In the genomic region with DNA sequence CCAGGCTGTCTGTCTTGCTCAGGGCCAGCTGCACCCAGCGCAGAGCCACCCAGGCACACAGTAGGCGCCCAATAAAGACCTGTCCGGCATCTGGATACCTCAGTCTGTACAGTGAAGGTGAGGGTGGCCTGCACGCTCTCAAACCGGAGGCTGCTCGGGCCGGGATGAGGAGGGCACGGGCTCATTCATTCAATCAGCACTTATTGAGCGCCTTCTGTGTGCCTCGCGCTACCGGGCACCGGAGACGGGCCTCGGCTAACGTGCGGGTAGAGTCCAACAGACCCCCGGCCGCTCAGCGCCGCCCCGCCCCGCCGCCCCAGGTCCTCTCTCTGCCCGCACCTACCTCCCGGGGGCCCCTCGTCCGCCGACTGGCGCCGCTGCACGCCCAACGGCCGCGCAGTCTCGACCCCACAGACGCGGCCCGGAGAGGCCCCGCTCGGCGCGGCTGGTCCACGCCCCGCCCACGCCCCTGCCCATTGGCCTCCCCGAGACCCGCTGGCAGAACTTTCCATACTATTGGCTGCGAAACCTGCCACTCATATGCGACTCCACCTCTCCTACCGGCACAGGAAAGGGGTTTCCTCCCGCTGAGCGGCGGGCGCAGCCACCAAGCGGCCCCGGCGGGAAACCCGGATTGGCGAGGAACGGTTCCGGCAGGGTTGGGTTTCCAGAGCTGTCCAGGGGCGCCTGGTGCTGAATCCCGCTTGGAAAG, we compare ENCODE assay signal across 1 cellular context.
TF ChIP-seq lines count a peak whose summit lies in the region.

A gene with protein sequence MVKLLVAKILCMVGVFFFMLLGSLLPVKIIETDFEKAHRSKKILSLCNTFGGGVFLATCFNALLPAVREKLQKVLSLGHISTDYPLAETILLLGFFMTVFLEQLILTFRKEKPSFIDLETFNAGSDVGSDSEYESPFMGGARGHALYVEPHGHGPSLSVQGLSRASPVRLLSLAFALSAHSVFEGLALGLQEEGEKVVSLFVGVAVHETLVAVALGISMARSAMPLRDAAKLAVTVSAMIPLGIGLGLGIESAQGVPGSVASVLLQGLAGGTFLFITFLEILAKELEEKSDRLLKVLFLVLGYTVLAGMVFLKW (minus strand): TSS at position 416 of the 712 bp plus-strand sequence. CDS start 2,760 bp downstream, outside the sequence.

TF ChIP-seq in HepG2, 621 proteins besides CTCF, POLR2A, EP300 and RAD21 (continued from another document and continues in another):
- peak; percentile 86 for TF ChIP-seq POGZ (CRISPR knock-in tag; IDR thresholded peaks at IDR 0.05)
- TF ChIP-seq, protein P1, sequence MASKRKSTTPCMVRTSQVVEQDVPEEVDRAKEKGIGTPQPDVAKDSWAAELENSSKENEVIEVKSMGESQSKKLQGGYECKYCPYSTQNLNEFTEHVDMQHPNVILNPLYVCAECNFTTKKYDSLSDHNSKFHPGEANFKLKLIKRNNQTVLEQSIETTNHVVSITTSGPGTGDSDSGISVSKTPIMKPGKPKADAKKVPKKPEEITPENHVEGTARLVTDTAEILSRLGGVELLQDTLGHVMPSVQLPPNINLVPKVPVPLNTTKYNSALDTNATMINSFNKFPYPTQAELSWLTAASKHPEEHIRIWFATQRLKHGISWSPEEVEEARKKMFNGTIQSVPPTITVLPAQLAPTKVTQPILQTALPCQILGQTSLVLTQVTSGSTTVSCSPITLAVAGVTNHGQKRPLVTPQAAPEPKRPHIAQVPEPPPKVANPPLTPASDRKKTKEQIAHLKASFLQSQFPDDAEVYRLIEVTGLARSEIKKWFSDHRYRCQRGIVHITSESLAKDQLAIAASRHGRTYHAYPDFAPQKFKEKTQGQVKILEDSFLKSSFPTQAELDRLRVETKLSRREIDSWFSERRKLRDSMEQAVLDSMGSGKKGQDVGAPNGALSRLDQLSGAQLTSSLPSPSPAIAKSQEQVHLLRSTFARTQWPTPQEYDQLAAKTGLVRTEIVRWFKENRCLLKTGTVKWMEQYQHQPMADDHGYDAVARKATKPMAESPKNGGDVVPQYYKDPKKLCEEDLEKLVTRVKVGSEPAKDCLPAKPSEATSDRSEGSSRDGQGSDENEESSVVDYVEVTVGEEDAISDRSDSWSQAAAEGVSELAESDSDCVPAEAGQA (IDR thresholded peaks at IDR 0.05; ENCODE audit: low read depth) = peak; percentile 79; the same call in 1 of the 2 replicates
- TF ChIP-seq, protein P1 (CRISPR knock-in tag; IDR thresholded peaks at IDR 0.05; ENCODE audit: borderline replicate concordance) = peak; percentile 93
- peak; percentile 97; the same call in 1 of the 2 replicates for TF ChIP-seq ZNF790 (CRISPR knock-in tag; IDR thresholded peaks at IDR 0.05; ENCODE audit: borderline replicate concordance)
- TF ChIP-seq ZNF138 (CRISPR knock-in tag; IDR thresholded peaks at IDR 0.05; ENCODE audit: low read depth) = no peak
- no peak for TF ChIP-seq ZNF382 (CRISPR knock-in tag; IDR thresholded peaks at IDR 0.05; ENCODE audit: borderline replicate concordance)
- peak; percentile 86; the same call in 1 of the 2 replicates for TF ChIP-seq ZNF703 (CRISPR knock-in tag; IDR thresholded peaks at IDR 0.05; ENCODE audit: borderline replicate concordance)
- TF ChIP-seq HNF4G (IDR thresholded peaks at IDR 0.05; ENCODE audit: borderline replicate concordance, low read depth, low read length) = no peak; the same call in 1 of the 2 replicates
- peak; percentile 9; the same call in 1 of the 2 replicates for TF ChIP-seq HNF4G (CRISPR knock-in tag; IDR thresholded peaks at IDR 0.05; ENCODE audit: borderline replicate concordance, low read depth)
- TF ChIP-seq PITX1 (CRISPR knock-in tag; IDR thresholded peaks at IDR 0.05) = peak; percentile 80
- peak; percentile 94; the same call in 1 of the 2 replicates for TF ChIP-seq ZNF431 (CRISPR knock-in tag; IDR thresholded peaks at IDR 0.05; ENCODE audit: borderline replicate concordance, low read depth)
- TF ChIP-seq ZNF839 (CRISPR knock-in tag; IDR thresholded peaks at IDR 0.05; ENCODE audit: borderline replicate concordance) = 0 out of 2 replicates have a peak, but pooled peaks have one; percentile 8
- TF ChIP-seq, protein P2, sequence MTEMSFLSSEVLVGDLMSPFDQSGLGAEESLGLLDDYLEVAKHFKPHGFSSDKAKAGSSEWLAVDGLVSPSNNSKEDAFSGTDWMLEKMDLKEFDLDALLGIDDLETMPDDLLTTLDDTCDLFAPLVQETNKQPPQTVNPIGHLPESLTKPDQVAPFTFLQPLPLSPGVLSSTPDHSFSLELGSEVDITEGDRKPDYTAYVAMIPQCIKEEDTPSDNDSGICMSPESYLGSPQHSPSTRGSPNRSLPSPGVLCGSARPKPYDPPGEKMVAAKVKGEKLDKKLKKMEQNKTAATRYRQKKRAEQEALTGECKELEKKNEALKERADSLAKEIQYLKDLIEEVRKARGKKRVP (CRISPR knock-in tag; IDR thresholded peaks at IDR 0.05) = peak in 1 of 2 experiments; percentile 81; a peak in 2 of 4 replicates
- TF ChIP-seq, protein P3, sequence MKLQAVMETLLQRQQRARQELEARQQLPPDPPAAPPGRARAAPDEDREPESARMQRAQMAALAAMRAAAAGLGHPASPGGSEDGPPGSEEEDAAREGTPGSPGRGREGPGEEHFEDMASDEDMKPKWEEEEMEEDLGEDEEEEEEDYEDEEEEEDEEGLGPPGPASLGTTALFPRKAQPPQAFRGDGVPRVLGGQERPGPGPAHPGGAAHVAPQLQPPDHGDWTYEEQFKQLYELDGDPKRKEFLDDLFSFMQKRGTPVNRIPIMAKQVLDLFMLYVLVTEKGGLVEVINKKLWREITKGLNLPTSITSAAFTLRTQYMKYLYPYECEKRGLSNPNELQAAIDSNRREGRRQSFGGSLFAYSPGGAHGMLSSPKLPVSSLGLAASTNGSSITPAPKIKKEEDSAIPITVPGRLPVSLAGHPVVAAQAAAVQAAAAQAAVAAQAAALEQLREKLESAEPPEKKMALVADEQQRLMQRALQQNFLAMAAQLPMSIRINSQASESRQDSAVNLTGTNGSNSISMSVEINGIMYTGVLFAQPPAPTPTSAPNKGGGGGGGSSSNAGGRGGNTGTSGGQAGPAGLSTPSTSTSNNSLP (IDR thresholded peaks at IDR 0.05; ENCODE audit: low read depth, low read length) = peak; percentile 22; the same call in 1 of the 2 replicates
- TF ChIP-seq ZNF343 (CRISPR knock-in tag; IDR thresholded peaks at IDR 0.05) = peak; percentile 86
- peak; percentile 95; the same call in 1 of the 2 replicates for TF ChIP-seq ZFP37 (CRISPR knock-in tag; IDR thresholded peaks at IDR 0.05; ENCODE audit: borderline replicate concordance)
- peak; percentile 66 for TF ChIP-seq PHF8 (CRISPR knock-in tag; IDR thresholded peaks at IDR 0.05)
- TF ChIP-seq RBAK (CRISPR knock-in tag; IDR thresholded peaks at IDR 0.05) = no peak
- TF ChIP-seq ZBTB8A (CRISPR knock-in tag; IDR thresholded peaks at IDR 0.05; ENCODE audit: borderline replicate concordance, low read depth) = peak; percentile 56; the same call in 1 of the 2 replicates
- peak; percentile 96 for TF ChIP-seq RFXANK (CRISPR knock-in tag; IDR thresholded peaks at IDR 0.05)
- TF ChIP-seq JUNB (CRISPR knock-in tag; IDR thresholded peaks at IDR 0.05; ENCODE audit: borderline replicate concordance) = peak; percentile 78; the same call in 1 of the 2 replicates
- TF ChIP-seq ATAD3A (CRISPR knock-in tag; IDR thresholded peaks at IDR 0.05) = peak; percentile 79; the same call in 1 of the 2 replicates
- TF ChIP-seq ZNF207 (IDR thresholded peaks at IDR 0.05; ENCODE audit: borderline replicate concordance) = no peak
- no peak for TF ChIP-seq ZZZ3 (CRISPR knock-in tag; IDR thresholded peaks at IDR 0.05; ENCODE audit: borderline replicate concordance)
- TF ChIP-seq ZNF549 (CRISPR knock-in tag; IDR thresholded peaks at IDR 0.05) = no peak
- peak; percentile 61 for TF ChIP-seq UBTF (CRISPR knock-in tag; IDR thresholded peaks at IDR 0.05)
- peak; percentile 81 for TF ChIP-seq HNRNPL (IDR thresholded peaks at IDR 0.05; ENCODE audit: low read depth, low read length)
- TF ChIP-seq RCOR2 (CRISPR knock-in tag; IDR thresholded peaks at IDR 0.05) = no peak; the same call in 1 of the 2 replicates
- peak; percentile 82 for TF ChIP-seq ZNF687 (CRISPR knock-in tag; IDR thresholded peaks at IDR 0.05)
- TF ChIP-seq, protein P4, sequence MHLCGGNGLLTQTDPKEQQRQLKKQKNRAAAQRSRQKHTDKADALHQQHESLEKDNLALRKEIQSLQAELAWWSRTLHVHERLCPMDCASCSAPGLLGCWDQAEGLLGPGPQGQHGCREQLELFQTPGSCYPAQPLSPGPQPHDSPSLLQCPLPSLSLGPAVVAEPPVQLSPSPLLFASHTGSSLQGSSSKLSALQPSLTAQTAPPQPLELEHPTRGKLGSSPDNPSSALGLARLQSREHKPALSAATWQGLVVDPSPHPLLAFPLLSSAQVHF (CRISPR knock-in tag; IDR thresholded peaks at IDR 0.05) = peak; percentile 52
- TF ChIP-seq, protein P5, sequence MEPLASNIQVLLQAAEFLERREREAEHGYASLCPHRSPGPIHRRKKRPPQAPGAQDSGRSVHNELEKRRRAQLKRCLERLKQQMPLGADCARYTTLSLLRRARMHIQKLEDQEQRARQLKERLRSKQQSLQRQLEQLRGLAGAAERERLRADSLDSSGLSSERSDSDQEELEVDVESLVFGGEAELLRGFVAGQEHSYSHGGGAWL (CRISPR knock-in tag; IDR thresholded peaks at IDR 0.05) = peak; percentile 99
- peak; percentile 90 for TF ChIP-seq ESRRA (CRISPR knock-in tag; IDR thresholded peaks at IDR 0.05; ENCODE audit: low read depth)
- TF ChIP-seq ZNF367 (CRISPR knock-in tag; IDR thresholded peaks at IDR 0.05; ENCODE audit: borderline replicate concordance) = no peak; the same call in 1 of the 2 replicates
